ENCODE assay signal across 32 cellular contexts in genomic region chr22:43167001-43167589, GRCh38. TPM values are rescaled to one million over a fixed set of nuclear protein-coding genes. Genes with fewer than 3 reads are reported as not detected.
"Had no signal": no experiment of that assay in that cellular context is flagged by ENCODE, and none has a peak within 500 bp of the region (broad histone marks: within the 10 kb centered on the region; RNA-seq: fewer than 3 reads in every experiment).

No MANE protein-coding gene starts in this region.

- H3K27me3 ChIP-seq: ascending aorta, esophagus muscularis mucosa, foreskin keratinocyte, heart right ventricle, sigmoid colon, upper lobe of left lung, vagina had no signal

- H3K4me3 ChIP-seq: ascending aorta, esophagus muscularis mucosa, heart right ventricle, lower lobe of right lung, psoas muscle, sigmoid colon, upper lobe of left lung, vagina had no signal

- DNase-seq: activated B cell treated with CpG ODN at 0.5 μM for 24 hours; activated CD4-positive, alpha-beta T cell treated with anti-CD3 and anti-CD28 coated beads, Interleukin-2, amount 50 U/mL, for 1 hour; activated effector memory CD4-positive, alpha-beta T cell treated with anti-CD3 and anti-CD28 coated beads, Interleukin-2, amount 50 U/mL, for 16 hours; activated naive CD4-positive, alpha-beta T cell treated with anti-CD3 and anti-CD28 coated beads, Interleukin-2, amount 10 ng/mL, durations not matched to agents 7 days and 5 days; activated naive CD8-positive, alpha-beta T cell treated with anti-CD3 and anti-CD28 coated beads, Interleukin-2, amount 10 ng/mL, durations not matched to agents 7 days and 5 days; activated T-cell treated with anti-CD3 and anti-CD28 coated beads for 4 hours; cortex of kidney; effector memory CD8-positive, alpha-beta T cell; foreskin keratinocyte; heart right ventricle; lower lobe of right lung; mesenchymal stem cell; naive thymus-derived CD8-positive, alpha-beta T cell; nucleus accumbens; sigmoid colon; small intestine; stimulated activated CD4-positive, alpha-beta T cell treated with anti-CD3 and anti-CD28 coated beads, Interleukin-4, amount 100 ng/mL, for 24 hours; substantia nigra; T-helper 9 cell had no signal

- H3K9me3 Mint-ChIP-seq: activated B cell treated with CpG ODN at 0.5 μM for 24 hours; activated naive CD4-positive, alpha-beta T cell treated with anti-CD3 and anti-CD28 coated beads, Interleukin-2, amount 10 ng/mL, durations not matched to agents 7 days and 5 days; activated naive CD8-positive, alpha-beta T cell treated with anti-CD3 and anti-CD28 coated beads, Interleukin-2, amount 10 ng/mL, durations not matched to agents 7 days and 5 days; activated T-helper 1 cell treated with anti-CD3 and anti-CD28 coated beads, Interleukin-12 subunit alpha, Interleukin-12 subunit beta, Interleukin-2, Interleukin-4 antibody, amounts not matched to agents 30 ng/mL and 10 ng/mL and 1 ng/mL, durations not matched to agents 14 hours and 24 hours and 36 hours; brain; effector memory CD8-positive, alpha-beta T cell; naive thymus-derived CD8-positive, alpha-beta T cell; neural crest cell; stimulated activated effector memory CD8-positive, alpha-beta T cell treated with anti-CD3 and anti-CD28 coated beads, Interleukin-12 subunit alpha, Interleukin-12 subunit beta, amount 100 ng/mL, for 72 hours; stimulated activated naive CD8-positive, alpha-beta T cell treated with anti-CD3 and anti-CD28 coated beads, Interleukin-15, Interleukin-2, amounts not matched to agents 100 ng/mL and 50 ng/mL, for 24 hours; T-helper 1 cell treated with Interleukin-12 subunit alpha and Interleukin-12 subunit beta and Interleukin-4 antibody, amounts not matched to agents 30 μg/mL and 1 μg/mL, for 36 hours had no signal

- H3K9me3 ChIP-seq: ascending aorta, esophagus muscularis mucosa, heart right ventricle, lower lobe of right lung, psoas muscle, sigmoid colon, upper lobe of left lung, vagina had no signal

- H3K36me3 Mint-ChIP-seq: activated naive CD8-positive, alpha-beta T cell treated with anti-CD3 and anti-CD28 coated beads, Interleukin-2, amount 10 ng/mL, durations not matched to agents 7 days and 5 days had no signal

- ATAC-seq: effector memory CD8-positive, alpha-beta T cell; foreskin keratinocyte; heart right ventricle; lower lobe of right lung; naive thymus-derived CD8-positive, alpha-beta T cell; psoas muscle; stimulated activated effector memory CD8-positive, alpha-beta T cell treated with anti-CD3 and anti-CD28 coated beads, Interleukin-12 subunit alpha, Interleukin-12 subunit beta, amount 100 ng/mL, for 72 hours had no signal

- H3K4me1 Mint-ChIP-seq: brain had no signal

- H3K4me3 Mint-ChIP-seq: activated B cell treated with CpG ODN at 0.5 μM for 24 hours; activated naive CD4-positive, alpha-beta T cell treated with anti-CD3 and anti-CD28 coated beads, Interleukin-2, amount 10 ng/mL, durations not matched to agents 7 days and 5 days; activated T-helper 1 cell treated with anti-CD3 and anti-CD28 coated beads, Interleukin-12 subunit alpha, Interleukin-12 subunit beta, Interleukin-2, Interleukin-4 antibody, amounts not matched to agents 30 ng/mL and 10 ng/mL and 1 ng/mL, durations not matched to agents 14 hours and 24 hours and 36 hours; brain; effector memory CD8-positive, alpha-beta T cell; naive thymus-derived CD8-positive, alpha-beta T cell; neural crest cell; stimulated activated effector memory CD8-positive, alpha-beta T cell treated with anti-CD3 and anti-CD28 coated beads, Interleukin-12 subunit alpha, Interleukin-12 subunit beta, amount 100 ng/mL, for 72 hours; stimulated activated naive CD8-positive, alpha-beta T cell treated with anti-CD3 and anti-CD28 coated beads, Interleukin-15, Interleukin-2, amounts not matched to agents 100 ng/mL and 50 ng/mL, for 24 hours; T-helper 1 cell treated with Interleukin-12 subunit alpha and Interleukin-12 subunit beta and Interleukin-4 antibody, amounts not matched to agents 30 μg/mL and 1 μg/mL, for 36 hours had no signal

- H3K4me1 ChIP-seq: ascending aorta, foreskin keratinocyte, parathyroid adenoma, psoas muscle had no signal

- H3K27me3 Mint-ChIP-seq: activated B cell treated with CpG ODN at 0.5 μM for 24 hours; activated naive CD4-positive, alpha-beta T cell treated with anti-CD3 and anti-CD28 coated beads, Interleukin-2, amount 10 ng/mL, durations not matched to agents 7 days and 5 days; activated naive CD8-positive, alpha-beta T cell treated with anti-CD3 and anti-CD28 coated beads, Interleukin-2, amount 10 ng/mL, durations not matched to agents 7 days and 5 days; brain; effector memory CD8-positive, alpha-beta T cell; naive thymus-derived CD8-positive, alpha-beta T cell; stimulated activated naive CD8-positive, alpha-beta T cell treated with anti-CD3 and anti-CD28 coated beads, Interleukin-15, Interleukin-2, amounts not matched to agents 100 ng/mL and 50 ng/mL, for 24 hours had no signal

- H3K79me2 ChIP-seq: parathyroid adenoma had no signal

- H3K27ac ChIP-seq: ascending aorta, esophagus muscularis mucosa, foreskin keratinocyte, lower lobe of right lung, parathyroid adenoma, psoas muscle, sigmoid colon, upper lobe of left lung, vagina had no signal

- H2AFZ ChIP-seq: parathyroid adenoma had no signal

- H3K27ac Mint-ChIP-seq: activated B cell treated with CpG ODN at 0.5 μM for 24 hours; activated naive CD4-positive, alpha-beta T cell treated with anti-CD3 and anti-CD28 coated beads, Interleukin-2, amount 10 ng/mL, durations not matched to agents 7 days and 5 days; activated T-helper 1 cell treated with anti-CD3 and anti-CD28 coated beads, Interleukin-12 subunit alpha, Interleukin-12 subunit beta, Interleukin-2, Interleukin-4 antibody, amounts not matched to agents 30 ng/mL and 10 ng/mL and 1 ng/mL, durations not matched to agents 14 hours and 24 hours and 36 hours; brain; stimulated activated naive CD8-positive, alpha-beta T cell treated with anti-CD3 and anti-CD28 coated beads, Interleukin-15, Interleukin-2, amounts not matched to agents 100 ng/mL and 50 ng/mL, for 24 hours; T-helper 1 cell treated with Interleukin-12 subunit alpha and Interleukin-12 subunit beta and Interleukin-4 antibody, amounts not matched to agents 30 μg/mL and 1 μg/mL, for 36 hours had no signal

RNA-seq across cellular contexts. Expression of gene BIK, which starts 56.5 kb away (rescaled TPM):
- total RNA-seq: ascending aorta, cardiac septum, psoas muscle, sigmoid colon, vagina had no signal
